Comparison of ENCODE assay signal across 2 cellular contexts in the genomic region with DNA sequence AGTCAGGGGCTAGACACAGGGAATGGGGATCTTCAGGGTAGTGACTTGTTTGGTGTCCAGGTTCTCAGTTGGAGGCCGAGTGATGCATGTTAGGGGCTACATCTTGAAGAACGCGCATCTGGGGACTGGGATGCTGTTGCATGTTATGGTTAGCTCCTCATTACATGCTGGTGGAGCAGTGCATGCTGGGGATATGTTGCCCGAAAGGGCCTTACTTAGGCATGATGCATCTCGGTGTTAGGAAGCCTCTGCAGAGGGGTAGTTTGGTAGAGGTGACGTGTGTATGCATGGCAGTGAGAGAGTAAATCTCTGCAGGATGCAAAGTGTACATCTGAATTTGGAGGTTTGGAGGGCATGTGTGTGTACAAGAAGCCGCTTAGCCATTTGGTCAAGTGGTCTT.
TF ChIP-seq lines count a peak whose summit lies in the region.

No MANE protein-coding gene starts in this region.

TF ChIP-seq in A549, 52 proteins besides CTCF, POLR2A, EP300 and RAD21:
- TF ChIP-seq MAFK (IDR thresholded peaks at IDR 0.05; ENCODE audit: partially characterized antibody) (no peak), SREBF2 (IDR thresholded peaks at IDR 0.05) (no peak), NR3C1 (IDR thresholded peaks at IDR 0.05) (no peak), ZNF302 (CRISPR knock-in tag; IDR thresholded peaks at IDR 0.05) (no peak), KDM5A (IDR thresholded peaks at IDR 0.05) (no peak), RCOR1 (IDR thresholded peaks at IDR 0.05; ENCODE audit: low read depth, low read length) (no peak)
- TF ChIP-seq, protein P1, sequence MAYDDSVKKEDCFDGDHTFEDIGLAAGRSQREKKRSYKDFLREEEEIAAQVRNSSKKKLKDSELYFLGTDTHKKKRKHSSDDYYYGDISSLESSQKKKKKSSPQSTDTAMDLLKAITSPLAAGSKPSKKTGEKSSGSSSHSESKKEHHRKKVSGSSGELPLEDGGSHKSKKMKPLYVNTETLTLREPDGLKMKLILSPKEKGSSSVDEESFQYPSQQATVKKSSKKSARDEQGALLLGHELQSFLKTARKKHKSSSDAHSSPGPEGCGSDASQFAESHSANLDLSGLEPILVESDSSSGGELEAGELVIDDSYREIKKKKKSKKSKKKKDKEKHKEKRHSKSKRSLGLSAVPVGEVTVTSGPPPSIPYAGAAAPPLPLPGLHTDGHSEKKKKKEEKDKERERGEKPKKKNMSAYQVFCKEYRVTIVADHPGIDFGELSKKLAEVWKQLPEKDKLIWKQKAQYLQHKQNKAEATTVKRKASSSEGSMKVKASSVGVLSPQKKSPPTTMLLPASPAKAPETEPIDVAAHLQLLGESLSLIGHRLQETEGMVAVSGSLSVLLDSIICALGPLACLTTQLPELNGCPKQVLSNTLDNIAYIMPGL (CRISPR knock-in tag; IDR thresholded peaks at IDR 0.05; ENCODE audit: borderline replicate concordance): no peak

TF ChIP-seq in K562, 482 proteins besides CTCF, POLR2A, EP300 and RAD21:
- TF ChIP-seq, protein P2, sequence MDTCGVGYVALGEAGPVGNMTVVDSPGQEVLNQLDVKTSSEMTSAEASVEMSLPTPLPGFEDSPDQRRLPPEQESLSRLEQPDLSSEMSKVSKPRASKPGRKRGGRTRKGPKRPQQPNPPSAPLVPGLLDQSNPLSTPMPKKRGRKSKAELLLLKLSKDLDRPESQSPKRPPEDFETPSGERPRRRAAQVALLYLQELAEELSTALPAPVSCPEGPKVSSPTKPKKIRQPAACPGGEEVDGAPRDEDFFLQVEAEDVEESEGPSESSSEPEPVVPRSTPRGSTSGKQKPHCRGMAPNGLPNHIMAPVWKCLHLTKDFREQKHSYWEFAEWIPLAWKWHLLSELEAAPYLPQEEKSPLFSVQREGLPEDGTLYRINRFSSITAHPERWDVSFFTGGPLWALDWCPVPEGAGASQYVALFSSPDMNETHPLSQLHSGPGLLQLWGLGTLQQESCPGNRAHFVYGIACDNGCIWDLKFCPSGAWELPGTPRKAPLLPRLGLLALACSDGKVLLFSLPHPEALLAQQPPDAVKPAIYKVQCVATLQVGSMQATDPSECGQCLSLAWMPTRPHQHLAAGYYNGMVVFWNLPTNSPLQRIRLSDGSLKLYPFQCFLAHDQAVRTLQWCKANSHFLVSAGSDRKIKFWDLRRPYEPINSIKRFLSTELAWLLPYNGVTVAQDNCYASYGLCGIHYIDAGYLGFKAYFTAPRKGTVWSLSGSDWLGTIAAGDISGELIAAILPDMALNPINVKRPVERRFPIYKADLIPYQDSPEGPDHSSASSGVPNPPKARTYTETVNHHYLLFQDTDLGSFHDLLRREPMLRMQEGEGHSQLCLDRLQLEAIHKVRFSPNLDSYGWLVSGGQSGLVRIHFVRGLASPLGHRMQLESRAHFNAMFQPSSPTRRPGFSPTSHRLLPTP (IDR thresholded peaks at IDR 0.05; ENCODE audit: borderline replicate concordance, extremely low read depth, insufficient read length): no peak
- TF ChIP-seq, protein P3, sequence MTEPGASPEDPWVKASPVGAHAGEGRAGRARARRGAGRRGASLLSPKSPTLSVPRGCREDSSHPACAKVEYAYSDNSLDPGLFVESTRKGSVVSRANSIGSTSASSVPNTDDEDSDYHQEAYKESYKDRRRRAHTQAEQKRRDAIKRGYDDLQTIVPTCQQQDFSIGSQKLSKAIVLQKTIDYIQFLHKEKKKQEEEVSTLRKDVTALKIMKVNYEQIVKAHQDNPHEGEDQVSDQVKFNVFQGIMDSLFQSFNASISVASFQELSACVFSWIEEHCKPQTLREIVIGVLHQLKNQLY (CRISPR knock-in tag; conservative IDR thresholded peaks at IDR 0.05): no peak
- no peak for TF ChIP-seq CREBBP (IDR thresholded peaks at IDR 0.05; ENCODE audit: low read depth, low read length)
- TF ChIP-seq, protein P4, sequence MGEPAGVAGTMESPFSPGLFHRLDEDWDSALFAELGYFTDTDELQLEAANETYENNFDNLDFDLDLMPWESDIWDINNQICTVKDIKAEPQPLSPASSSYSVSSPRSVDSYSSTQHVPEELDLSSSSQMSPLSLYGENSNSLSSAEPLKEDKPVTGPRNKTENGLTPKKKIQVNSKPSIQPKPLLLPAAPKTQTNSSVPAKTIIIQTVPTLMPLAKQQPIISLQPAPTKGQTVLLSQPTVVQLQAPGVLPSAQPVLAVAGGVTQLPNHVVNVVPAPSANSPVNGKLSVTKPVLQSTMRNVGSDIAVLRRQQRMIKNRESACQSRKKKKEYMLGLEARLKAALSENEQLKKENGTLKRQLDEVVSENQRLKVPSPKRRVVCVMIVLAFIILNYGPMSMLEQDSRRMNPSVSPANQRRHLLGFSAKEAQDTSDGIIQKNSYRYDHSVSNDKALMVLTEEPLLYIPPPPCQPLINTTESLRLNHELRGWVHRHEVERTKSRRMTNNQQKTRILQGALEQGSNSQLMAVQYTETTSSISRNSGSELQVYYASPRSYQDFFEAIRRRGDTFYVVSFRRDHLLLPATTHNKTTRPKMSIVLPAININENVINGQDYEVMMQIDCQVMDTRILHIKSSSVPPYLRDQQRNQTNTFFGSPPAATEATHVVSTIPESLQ (CRISPR knock-in tag; IDR thresholded peaks at IDR 0.05): no peak
- TF ChIP-seq, protein P5, sequence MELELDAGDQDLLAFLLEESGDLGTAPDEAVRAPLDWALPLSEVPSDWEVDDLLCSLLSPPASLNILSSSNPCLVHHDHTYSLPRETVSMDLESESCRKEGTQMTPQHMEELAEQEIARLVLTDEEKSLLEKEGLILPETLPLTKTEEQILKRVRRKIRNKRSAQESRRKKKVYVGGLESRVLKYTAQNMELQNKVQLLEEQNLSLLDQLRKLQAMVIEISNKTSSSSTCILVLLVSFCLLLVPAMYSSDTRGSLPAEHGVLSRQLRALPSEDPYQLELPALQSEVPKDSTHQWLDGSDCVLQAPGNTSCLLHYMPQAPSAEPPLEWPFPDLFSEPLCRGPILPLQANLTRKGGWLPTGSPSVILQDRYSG (tag; conservative IDR thresholded peaks at IDR 0.05; ENCODE audit: low read depth): no peak
- no peak for TF ChIP-seq POLR2B (IDR thresholded peaks at IDR 0.05; ENCODE audit: low read depth, partially characterized antibody)
TF ChIP-seq in K562: peak in this region for 0.
